Comparison of ENCODE assay signal across 1 cellular context in genomic region chr3:156406393-156406792, GRCh38.
TF ChIP-seq lines count a peak whose summit lies in the region.

No MANE protein-coding gene starts in this region.

TF ChIP-seq in GM23338, 12 proteins besides CTCF, POLR2A, EP300 and RAD21:
- TF ChIP-seq ZNF462 (CRISPR knock-in tag; IDR thresholded peaks at IDR 0.05) (peak; percentile 49; the same call in 1 of the 2 replicates), ZNF114 (CRISPR knock-in tag; IDR thresholded peaks at IDR 0.05) (no peak)
